8 cellular contexts compared by ENCODE assay signal in genomic region chr1:36175137-36176095, GRCh38. TPM values are rescaled to one million over a fixed set of nuclear protein-coding genes. Genes with fewer than 3 reads are reported as not detected.
DNase-seq lines count a peak whose midpoint lies in the region; ATAC-seq and TF ChIP-seq lines count a peak whose summit lies in the region.

No MANE protein-coding gene starts in this region.

- H3K27ac ChIP-seq in CD4-positive, alpha-beta T cell (ENCODE audit: low read depth, low read length) = peak overlapping the region; percentile 29
- H3K27ac ChIP-seq in MM.1S (ENCODE audit: low read length) (peak overlapping the region; percentile 81), coronary artery (peak overlapping the region; percentile 79 to 87), muscle layer of duodenum (ENCODE audit: low read length) (peak overlapping the region; percentile 54)

- H3K9me2 ChIP-seq in MM.1S (replicated peaks; ENCODE audit: insufficient read depth, low read length) = no peaks in the 10 kb centered on the region

- CTCF ChIA-PET in CD4-positive, alpha-beta T cell (lab: Charles Lee) = no interaction called here

- peaks cover 10% of the 10 kb centered on the region for H3K4me1 Mint-ChIP-seq in CD4-positive, alpha-beta T cell (ENCODE audit: low read depth)

- ATAC-seq in CD4-positive, alpha-beta T cell (ENCODE audit: poor library complexity) = no peak
- ATAC-seq in GM18870 (IDR thresholded peaks at IDR 0.05; ENCODE audit: unreplicated experiment) = no peak

- no peaks in the 10 kb centered on the region for H3K9me3 Mint-ChIP-seq in CD4-positive, alpha-beta T cell

- TF ChIP-seq CTCF in CD4-positive, alpha-beta T cell (IDR thresholded peaks at IDR 0.05) = no peak
- no peak for TF ChIP-seq CTCF in MM.1S (IDR thresholded peaks at IDR 0.05; ENCODE audit: low read length)
- no peak for TF ChIP-seq CTCF in coronary artery (IDR thresholded peaks at IDR 0.05)

- DNase-seq in CD4-positive, alpha-beta T cell = no peak
- DNase-seq in MM.1S (peak; percentile 55), coronary artery (ENCODE audit: low spot score) (peak; percentile 83), kidney glomerular epithelial cell (lab: John Stamatoyannopoulos, UW) (no peak), NCI-H1930 (lab: John Stamatoyannopoulos, UW) (no peak)
- no peak for DNase-seq in activated CD4-positive, CD25-positive, alpha-beta regulatory T cell (lab: John Stamatoyannopoulos, UW)

- no peaks in the 10 kb centered on the region; the same call in 1 of the 2 replicates for H3K36me3 ChIP-seq in MM.1S (replicated peaks; ENCODE audit: insufficient read depth, low read length)
- peaks cover 56 to 90% of the 10 kb centered on the region in 2 donors for H3K36me3 ChIP-seq in muscle layer of duodenum (ENCODE audit: control insufficient read depth in 1 of 2, insufficient read depth in 2 of 2, low read length in 2 of 2)

- H3K9ac ChIP-seq in MM.1S (ENCODE audit: low read length) = peak overlapping the region; percentile 55

- peaks cover 87% of the 10 kb centered on the region for H3K36me3 Mint-ChIP-seq in CD4-positive, alpha-beta T cell (ENCODE audit: low read depth)

- H2AFZ ChIP-seq in MM.1S (ENCODE audit: low read length) = no peak overlapping the region

- H3F3A ChIP-seq in MM.1S (ENCODE audit: insufficient read depth, low read length) = 0 out of 2 replicates have a peak, but pooled peaks cover 4% of the 10 kb centered on the region

- no peaks in the 10 kb centered on the region for H3K27me3 Mint-ChIP-seq in CD4-positive, alpha-beta T cell

- peak overlapping the region; percentile 30; the same call in 1 of the 2 replicates for H3K4me2 ChIP-seq in MM.1S (ENCODE audit: low read depth, low read length)

- H3K4me3 Mint-ChIP-seq in CD4-positive, alpha-beta T cell = no peak overlapping the region

- H3K27ac Mint-ChIP-seq in CD4-positive, alpha-beta T cell = peak overlapping the region; percentile 9

- H3K4me1 ChIP-seq in MM.1S (ENCODE audit: low read length) (peaks cover 18% of the 10 kb centered on the region), muscle layer of duodenum (ENCODE audit: control insufficient read depth in 1 of 2, insufficient read depth in 2 of 2, low read length in 2 of 2) (peaks cover 10 to 40% of the 10 kb centered on the region in 2 donors)

- H3K4me3 ChIP-seq in MM.1S (ENCODE audit: low read length) (no peak overlapping the region), coronary artery (no peak overlapping the region), muscle layer of duodenum (ENCODE audit: low read depth in 1 of 2, low read length in 2 of 2) (no peak overlapping the region)

- intact Hi-C loops in CD4-positive, alpha-beta T cell (cut with DNase I, micrococcal nuclease) = no loop called here

- no peaks in the 10 kb centered on the region for H3K27me3 ChIP-seq in CD4-positive, alpha-beta T cell (ENCODE audit: control insufficient read depth, insufficient read depth, low read length)
- H3K27me3 ChIP-seq in MM.1S (replicated peaks; ENCODE audit: insufficient read depth, low read length) (no peaks in the 10 kb centered on the region), muscle layer of duodenum (ENCODE audit: low read depth, low read length) (no peaks in the 10 kb centered on the region)

- H3K9me3 ChIP-seq in CD4-positive, alpha-beta T cell (ENCODE audit: control insufficient read depth, low read length) = no peaks in the 10 kb centered on the region
- H3K9me3 ChIP-seq in MM.1S (replicated peaks; ENCODE audit: insufficient read depth, low read length) (no peaks in the 10 kb centered on the region), muscle layer of duodenum (ENCODE audit: control insufficient read depth in 1 of 2, low read length in 2 of 2) (no peaks in the 10 kb centered on the region)

- H3K79me2 ChIP-seq in MM.1S (ENCODE audit: low read length) = peaks cover 17% of the 10 kb centered on the region

- H4K20me1 ChIP-seq in MM.1S (ENCODE audit: insufficient read depth, low read length) = no peaks in the 10 kb centered on the region

- POLR2A ChIA-PET in CD4-positive, alpha-beta T cell (lab: Charles Lee) = interaction anchor here (0.6 to 1.6 kb wide), 3 partner anchors 13 to 15 kb away, joined by 3 to 4 read pairs (median 3); no protein-coding TSS in a partner anchor

RNA-seq across cellular contexts. Expression of gene MAP7D1, which starts 19.5 kb away (rescaled TPM):
- 100 to 1,000 TPM; 156 to 163 TPM for total RNA-seq in CD4-positive, alpha-beta T cell

RNA-seq across cellular contexts. Expression of gene TRAPPC3, which starts 26.1 kb away (rescaled TPM):
- 10 to 100 TPM; 18.4 to 21.3 TPM for total RNA-seq in CD4-positive, alpha-beta T cell

RNA-seq across cellular contexts. Expression of gene THRAP3, which starts 48.8 kb away (rescaled TPM):
- 10 to 100 TPM; 68.7 to 76.1 TPM for total RNA-seq in CD4-positive, alpha-beta T cell

RNA-seq across cellular contexts. Expression of gene COL8A2, which starts 50.4 kb away (rescaled TPM):
- total RNA-seq in CD4-positive, alpha-beta T cell = under 1 TPM; 0.05 to 0.06 TPM

Comparison
In these comparisons a context has a peak if more than half of its experiments do, and no peak if none do; other contexts are left out.
1. DNase-seq: peak in MM.1S (single experiment) and coronary artery (single experiment); none in CD4-positive, alpha-beta T cell (0 of 10), activated CD4-positive, CD25-positive, alpha-beta regulatory T cell (0 of 4), kidney glomerular epithelial cell (single experiment) and NCI-H1930 (0 of 2).
2. H3K27ac ChIP-seq: peak in every context shown above with its lines; median percentile 83 in coronary artery; 81 in MM.1S; 54 in muscle layer of duodenum; 29 in CD4-positive, alpha-beta T cell.